ENCODE assay signal across 14 cellular contexts in the genomic region with DNA sequence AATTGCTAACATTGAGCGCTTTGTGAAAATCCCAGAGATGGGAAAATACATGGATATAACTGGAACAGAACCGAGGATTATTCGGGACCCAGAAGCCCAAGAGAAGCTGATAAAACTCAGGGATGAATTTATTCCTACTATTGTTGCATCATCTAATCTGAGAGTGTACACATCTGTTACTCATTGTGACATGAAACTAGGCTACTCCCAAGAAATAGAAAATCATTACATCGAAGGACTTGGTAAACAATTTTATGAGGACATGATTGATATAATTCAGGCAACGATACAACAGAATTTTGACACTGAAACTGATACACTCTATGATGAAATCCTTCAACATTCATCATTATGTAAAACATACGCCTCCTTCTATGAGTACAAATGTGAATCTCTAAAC.
"Had no signal": no experiment of that assay in that cellular context is flagged by ENCODE, and none has a peak within 500 bp of the region (broad histone marks: within the 10 kb centered on the region; RNA-seq: fewer than 3 reads in every experiment).

No MANE protein-coding gene starts in this region.

- H3K27ac ChIP-seq: brain microvascular endothelial cell, suprapubic skin, upper lobe of right lung had no signal

- ATAC-seq: naive thymus-derived CD8-positive, alpha-beta T cell; right cardiac atrium; stimulated activated naive B cell treated with anti-CD40 and anti-IgM and Interleukin-4, amounts not matched to agents 10 μg/mL and 1 μg/mL and 100 μg/mL, for 72 hours; upper lobe of right lung had no signal

- DNase-seq: activated CD4-positive, alpha-beta T cell treated with anti-CD3 and anti-CD28 coated beads, Interleukin-2, amount 50 U/mL, for 4 hours; activated CD4-positive, CD25-positive, alpha-beta regulatory T cell treated with anti-CD3 and anti-CD28 coated beads, Interleukin-2, amount 50 U/mL, for 72 hours; activated effector memory CD4-positive, alpha-beta T cell treated with Interleukin-2 at 50 U/mL for 16 hours; activated T-cell treated with anti-CD3 and anti-CD28 coated beads, Interleukin-2, amount 50 U/mL, for 24 hours; amniotic stem cell; brain microvascular endothelial cell; cerebellar nuclear complex; foreskin melanocyte; naive thymus-derived CD8-positive, alpha-beta T cell; right cardiac atrium; stimulated activated CD4-positive, alpha-beta T cell treated with anti-CD3 and anti-CD28 coated beads, Interleukin-2, amount 100 ng/mL, for 24 hours; stimulated activated naive B cell treated with anti-CD40 and anti-IgM and Interleukin-4, amounts not matched to agents 10 μg/mL and 1 μg/mL and 100 μg/mL, for 72 hours; upper lobe of right lung had no signal

- H3K27me3 ChIP-seq: brain microvascular endothelial cell, suprapubic skin, upper lobe of right lung had no signal

- H3K4me1 ChIP-seq: upper lobe of right lung had no signal

- H3K9me3 ChIP-seq: suprapubic skin, upper lobe of right lung had no signal

- H3K36me3 ChIP-seq: brain microvascular endothelial cell, suprapubic skin, upper lobe of right lung had no signal

- H3K4me3 ChIP-seq: suprapubic skin, upper lobe of right lung had no signal
